In genomic region chr22:47695176-47695575, GRCh38 we compare ENCODE assay signal across 27 cellular contexts.
DNase-seq lines count a peak whose midpoint lies in the region; ATAC-seq lines count a peak whose summit lies in the region.
"Had no signal": no experiment of that assay in that cellular context is flagged by ENCODE, and none has a peak within 500 bp of the region (broad histone marks: within the 10 kb centered on the region; RNA-seq: fewer than 3 reads in every experiment).

No MANE protein-coding gene starts in this region.

- peak; percentile 42 for ATAC-seq in GM18867 (IDR thresholded peaks at IDR 0.05; ENCODE audit: unreplicated experiment)
- peak; percentile 39 for ATAC-seq in activated T-helper 17 cell treated with anti-CD3 and anti-CD28 coated beads, Interleukin-2, amount 50 U/mL, for 72 hours (replicated peaks)
- ATAC-seq in stimulated activated naive CD8-positive, alpha-beta T cell treated with anti-CD3 and anti-CD28 coated beads, Interleukin-15, Interleukin-2, amounts not matched to agents 100 U/mL and 50 U/mL, for 24 hours, result peak; percentile 19
- no peak for ATAC-seq in GM19328 (IDR thresholded peaks at IDR 0.05; ENCODE audit: unreplicated experiment)
- ATAC-seq: activated naive CD8-positive, alpha-beta T cell treated with anti-CD3 and anti-CD28 coated beads, Interleukin-2, amount 50 U/mL, for 24 hours; CD8-positive, alpha-beta T cell; heart right ventricle; sciatic nerve had no signal

- no peaks in the 10 kb centered on the region for H3K9me3 Mint-ChIP-seq in activated CD4-positive, alpha-beta T cell treated with anti-CD3 and anti-CD28 coated beads, Interleukin-2, amount 10 ng/mL, durations not matched to agents 24 days and 14 days
- H3K9me3 Mint-ChIP-seq in activated T-helper 17 cell treated with anti-CD3 and anti-CD28 coated beads, Interleukin-2, amount 50 U/mL, for 72 hours, result no peaks in the 10 kb centered on the region
- H3K9me3 Mint-ChIP-seq: activated naive CD8-positive, alpha-beta T cell treated with anti-CD3 and anti-CD28 coated beads, Interleukin-2, amount 50 U/mL, for 24 hours; CD8-positive, alpha-beta T cell; neural progenitor cell had no signal

- no peaks in the 10 kb centered on the region for H3K4me1 Mint-ChIP-seq in activated CD4-positive, alpha-beta T cell treated with anti-CD3 and anti-CD28 coated beads, Interleukin-2, amount 10 ng/mL, durations not matched to agents 24 days and 14 days
- H3K4me1 Mint-ChIP-seq in activated T-helper 17 cell treated with anti-CD3 and anti-CD28 coated beads, Interleukin-2, amount 50 U/mL, for 72 hours, result no peaks in the 10 kb centered on the region
- H3K4me1 Mint-ChIP-seq: activated naive CD8-positive, alpha-beta T cell treated with anti-CD3 and anti-CD28 coated beads, Interleukin-2, amount 50 U/mL, for 24 hours; neural progenitor cell had no signal

- peaks cover 1% of the 10 kb centered on the region for H3K27me3 Mint-ChIP-seq in activated CD4-positive, alpha-beta T cell treated with anti-CD3 and anti-CD28 coated beads, Interleukin-2, amount 10 ng/mL, durations not matched to agents 24 days and 14 days
- peaks cover 6% of the 10 kb centered on the region for H3K27me3 Mint-ChIP-seq in activated T-helper 17 cell treated with anti-CD3 and anti-CD28 coated beads, Interleukin-2, amount 50 U/mL, for 72 hours
- H3K27me3 Mint-ChIP-seq: activated naive CD8-positive, alpha-beta T cell treated with anti-CD3 and anti-CD28 coated beads, Interleukin-2, amount 50 U/mL, for 24 hours had no signal

- intact Hi-C loops in activated CD4-positive, alpha-beta T cell treated with anti-CD3 and anti-CD28 coated beads, Interleukin-2, amount 10 ng/mL, durations not matched to agents 24 days and 14 days (cut with micrococcal nuclease), result no loop called here

- H3K4me3 Mint-ChIP-seq in activated CD4-positive, alpha-beta T cell treated with anti-CD3 and anti-CD28 coated beads, Interleukin-2, amount 10 ng/mL, durations not matched to agents 24 days and 14 days, result no peak overlapping the region
- no peak overlapping the region for H3K4me3 Mint-ChIP-seq in activated T-helper 17 cell treated with anti-CD3 and anti-CD28 coated beads, Interleukin-2, amount 50 U/mL, for 72 hours
- H3K4me3 Mint-ChIP-seq: activated naive CD8-positive, alpha-beta T cell treated with anti-CD3 and anti-CD28 coated beads, Interleukin-2, amount 50 U/mL, for 24 hours; CD8-positive, alpha-beta T cell; neural progenitor cell had no signal

- H3K27ac Mint-ChIP-seq in activated CD4-positive, alpha-beta T cell treated with anti-CD3 and anti-CD28 coated beads, Interleukin-2, amount 10 ng/mL, durations not matched to agents 24 days and 14 days, result no peak overlapping the region
- H3K27ac Mint-ChIP-seq in activated T-helper 17 cell treated with anti-CD3 and anti-CD28 coated beads, Interleukin-2, amount 50 U/mL, for 72 hours, result no peak overlapping the region
- H3K27ac Mint-ChIP-seq: activated naive CD8-positive, alpha-beta T cell treated with anti-CD3 and anti-CD28 coated beads, Interleukin-2, amount 50 U/mL, for 24 hours; CD8-positive, alpha-beta T cell; neural progenitor cell had no signal

- DNase-seq in activated CD4-positive, alpha-beta T cell treated with anti-CD3 and anti-CD28 coated beads, Interleukin-2, amount 10 ng/mL, durations not matched to agents 24 days and 14 days, result peak; percentile 60
- no peak for DNase-seq in activated CD4-positive, alpha-beta T cell treated with anti-CD3 and anti-CD28 coated beads for 4 hours
- peak; percentile 6 for DNase-seq in stimulated activated naive CD8-positive, alpha-beta T cell treated with anti-CD3 and anti-CD28 coated beads, Interleukin-15, Interleukin-2, amounts not matched to agents 100 U/mL and 50 U/mL, for 24 hours
- DNase-seq in middle frontal gyrus (ENCODE audit: extremely low spot score, low spot score) (no peak), H4 (ENCODE audit: low spot score) (no peak)
- DNase-seq: activated CD8-positive, alpha-beta memory T cell treated with anti-CD3 and anti-CD28 coated beads, Interleukin-2, amount 50 U/mL, for 48 hours; activated gamma-delta T cell; activated naive CD8-positive, alpha-beta T cell treated with anti-CD3 and anti-CD28 coated beads, Interleukin-2, amount 50 U/mL, for 24 hours; CD8-positive, alpha-beta T cell; central memory CD4-positive, alpha-beta T cell; esophagus squamous epithelium; foreskin melanocyte; heart right ventricle; KBM-7; MG63; NCI-H1417; NCI-H2029 treated with DMSO at 0.1 percent for 48 hours; NCI-H774; stimulated activated CD4-positive, alpha-beta T cell treated with anti-CD3 and anti-CD28 coated beads, Interleukin-12 subunit alpha, Interleukin-12 subunit beta, amount 100 ng/mL, for 4 hours; stimulated activated CD4-positive, alpha-beta T cell treated with anti-CD3 and anti-CD28 coated beads, Interleukin-4, amount 100 ng/mL, for 4 hours; stimulated activated naive CD4-positive, alpha-beta T cell; testis had no signal

- no peaks in the 10 kb centered on the region for H3K36me3 Mint-ChIP-seq in activated CD4-positive, alpha-beta T cell treated with anti-CD3 and anti-CD28 coated beads, Interleukin-2, amount 10 ng/mL, durations not matched to agents 24 days and 14 days (ENCODE audit: low read depth)
- H3K36me3 Mint-ChIP-seq in activated T-helper 17 cell treated with anti-CD3 and anti-CD28 coated beads, Interleukin-2, amount 50 U/mL, for 72 hours (ENCODE audit: low read depth), result no peaks in the 10 kb centered on the region
- H3K36me3 Mint-ChIP-seq: CD8-positive, alpha-beta T cell; neural progenitor cell had no signal

Comparison
In these comparisons a context has a peak if more than half of its experiments do, and no peak if none do; other contexts are left out.
1. DNase-seq: peak in activated CD4-positive, alpha-beta T cell treated with anti-CD3 and anti-CD28 coated beads, Interleukin-2, amount 10 ng/mL, durations not matched to agents 24 days and 14 days (single experiment) and stimulated activated naive CD8-positive, alpha-beta T cell treated with anti-CD3 and anti-CD28 coated beads, Interleukin-15, Interleukin-2, amounts not matched to agents 100 U/mL and 50 U/mL, for 24 hours (single experiment); none in activated CD4-positive, alpha-beta T cell treated with anti-CD3 and anti-CD28 coated beads for 4 hours (0 of 2), middle frontal gyrus (single experiment) and H4 (single experiment).